10 cellular contexts compared by ENCODE assay signal in the genomic region with DNA sequence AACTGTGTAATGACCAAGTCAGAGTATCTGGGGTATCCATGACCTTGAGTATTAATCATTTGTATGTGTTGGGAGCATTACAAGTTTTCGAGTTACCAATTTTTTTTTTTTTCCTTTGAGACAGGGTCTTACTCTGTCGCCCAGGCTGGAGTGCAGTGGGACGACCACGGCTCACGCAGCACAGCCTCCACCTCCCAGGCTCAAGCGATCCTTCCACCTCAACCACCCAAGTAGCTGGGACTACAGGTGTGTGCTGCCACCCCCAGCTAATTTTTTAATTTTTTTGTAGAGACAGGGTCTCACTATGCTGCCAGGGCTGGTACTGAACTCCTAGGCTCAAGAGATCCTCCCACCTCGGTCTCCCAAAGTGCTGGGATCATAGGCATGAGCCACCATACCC. TPM values are rescaled to one million over a fixed set of nuclear protein-coding genes. Genes with fewer than 3 reads are reported as not detected.
DNase-seq lines count a peak whose midpoint lies in the region; ATAC-seq lines count a peak whose summit lies in the region.
"Had no signal": no experiment of that assay in that cellular context is flagged by ENCODE, and none has a peak within 500 bp of the region (broad histone marks: within the 10 kb centered on the region; RNA-seq: fewer than 3 reads in every experiment).

No MANE protein-coding gene starts in this region.

- POLR2A ChIA-PET in activated CD8-positive, alpha-beta T cell treated with anti-CD3 and anti-CD28 coated beads, Interleukin-2, amount 10 ng/mL, durations not matched to agents 7 days and 5 days (lab: Charles Lee) = interaction anchor here (0.6 to 3.9 kb wide), 8 partner anchors 12 to 275 kb away, joined by 3 to 27 read pairs (median 3); partner anchors contain the start of genes ISCU and SSH1

- H3K27me3 ChIP-seq in HUES64 (ENCODE audit: insufficient read depth, low read length) = no peaks in the 10 kb centered on the region

- H3K36me3 Mint-ChIP-seq in activated CD8-positive, alpha-beta T cell treated with anti-CD3 and anti-CD28 coated beads, Interleukin-2, amount 10 ng/mL, durations not matched to agents 7 days and 5 days (ENCODE audit: low read depth) = peaks cover 64% of the 10 kb centered on the region
- H3K36me3 Mint-ChIP-seq in stimulated activated memory B cell treated with anti-CD40 and anti-IgM and Interleukin-4, amounts not matched to agents 10 μg/mL and 1 μg/mL and 100 μg/mL, for 72 hours = peaks cover 56% of the 10 kb centered on the region

- CTCF ChIA-PET in activated CD8-positive, alpha-beta T cell treated with anti-CD3 and anti-CD28 coated beads, Interleukin-2, amount 10 ng/mL, durations not matched to agents 7 days and 5 days (lab: Charles Lee) = interaction anchor here (0.7 to 2.1 kb wide), 4 partner anchors 20 to 173 kb away, joined by 3 to 9 read pairs (median 4); partner anchors contain the start of gene SSH1

- peaks cover 17% of the 10 kb centered on the region for H3K36me3 ChIP-seq in HUES64 (ENCODE audit: insufficient read depth, low read length)

- peak overlapping the region; percentile 86 for H3K27ac Mint-ChIP-seq in activated CD8-positive, alpha-beta T cell treated with anti-CD3 and anti-CD28 coated beads, Interleukin-2, amount 10 ng/mL, durations not matched to agents 7 days and 5 days
- H3K27ac Mint-ChIP-seq in stimulated activated memory B cell treated with anti-CD40 and anti-IgM and Interleukin-4, amounts not matched to agents 10 μg/mL and 1 μg/mL and 100 μg/mL, for 72 hours = peak overlapping the region; percentile 91

- peaks cover 25% of the 10 kb centered on the region for H3K4me1 ChIP-seq in HUES64 (ENCODE audit: insufficient read depth, low read length)

- no peaks in the 10 kb centered on the region for H3K27me3 Mint-ChIP-seq in activated CD8-positive, alpha-beta T cell treated with anti-CD3 and anti-CD28 coated beads, Interleukin-2, amount 10 ng/mL, durations not matched to agents 7 days and 5 days (ENCODE audit: low read depth)
- no peaks in the 10 kb centered on the region for H3K27me3 Mint-ChIP-seq in stimulated activated memory B cell treated with anti-CD40 and anti-IgM and Interleukin-4, amounts not matched to agents 10 μg/mL and 1 μg/mL and 100 μg/mL, for 72 hours

- H3K4me1 Mint-ChIP-seq in activated CD8-positive, alpha-beta T cell treated with anti-CD3 and anti-CD28 coated beads, Interleukin-2, amount 10 ng/mL, durations not matched to agents 7 days and 5 days (ENCODE audit: low read depth) = peaks cover 72% of the 10 kb centered on the region
- H3K4me1 Mint-ChIP-seq in stimulated activated memory B cell treated with anti-CD40 and anti-IgM and Interleukin-4, amounts not matched to agents 10 μg/mL and 1 μg/mL and 100 μg/mL, for 72 hours = peaks cover 34% of the 10 kb centered on the region

- H3K9me3 ChIP-seq in HUES64 (ENCODE audit: insufficient read depth, low read depth, low read length) = no peaks in the 10 kb centered on the region

- no peaks in the 10 kb centered on the region for H3K9me3 Mint-ChIP-seq in activated CD8-positive, alpha-beta T cell treated with anti-CD3 and anti-CD28 coated beads, Interleukin-2, amount 10 ng/mL, durations not matched to agents 7 days and 5 days (ENCODE audit: insufficient read depth)
- no peaks in the 10 kb centered on the region for H3K9me3 Mint-ChIP-seq in stimulated activated memory B cell treated with anti-CD40 and anti-IgM and Interleukin-4, amounts not matched to agents 10 μg/mL and 1 μg/mL and 100 μg/mL, for 72 hours

- H3K27ac ChIP-seq in HUES64 (ENCODE audit: low read depth, low read length) = peak overlapping the region; percentile 84

- H3K4me3 ChIP-seq in HUES64 (ENCODE audit: low read length) = no peak overlapping the region

- peak overlapping the region; percentile 55; the same call in 1 of the 2 replicates for H3K9ac ChIP-seq in HUES64 (ENCODE audit: low read depth, low read length)

- WGBS in HUES64 = 93% methylated on average over 7 of the region's 7 CpGs

- no peak for DNase-seq in activated CD8-positive, alpha-beta T cell treated with anti-CD3 and anti-CD28 coated beads, Interleukin-2, amount 10 ng/mL, durations not matched to agents 7 days and 5 days
- DNase-seq in glomerular visceral epithelial cell (ENCODE audit: extremely low spot score) (peak; percentile 23), NCI-H2029 treated with DMSO at 0.1 percent for 48 hours (lab: John Stamatoyannopoulos, UW) (no peak)
- DNase-seq in NK-92 treated with Interleukin-12 subunit alpha and Interleukin-12 subunit beta, amount 100 ng/mL, for 24 hours (lab: John Stamatoyannopoulos, UW) = no peak

- H3K4me3 Mint-ChIP-seq in activated CD8-positive, alpha-beta T cell treated with anti-CD3 and anti-CD28 coated beads, Interleukin-2, amount 10 ng/mL, durations not matched to agents 7 days and 5 days = no peak overlapping the region
- H3K4me3 Mint-ChIP-seq in stimulated activated memory B cell treated with anti-CD40 and anti-IgM and Interleukin-4, amounts not matched to agents 10 μg/mL and 1 μg/mL and 100 μg/mL, for 72 hours = no peak overlapping the region

- no peak for ATAC-seq in activated CD8-positive, alpha-beta T cell treated with anti-CD3 and anti-CD28 coated beads, Interleukin-2, amount 10 ng/mL, durations not matched to agents 7 days and 5 days
- no peak for ATAC-seq in stimulated activated memory B cell treated with anti-CD40 and anti-IgM and Interleukin-4, amounts not matched to agents 10 μg/mL and 1 μg/mL and 100 μg/mL, for 72 hours
- ATAC-seq in GM21381 (IDR thresholded peaks at IDR 0.05; ENCODE audit: unreplicated experiment) (no peak), GM19397 (IDR thresholded peaks at IDR 0.05; ENCODE audit: unreplicated experiment) (no peak)

RNA-seq across cellular contexts. Expression of gene SSH1, which starts 19.7 kb away (rescaled TPM):
- polyA plus RNA-seq in HUES64 (2013, experiment 1 of 2) = 9.7 TPM
- polyA plus RNA-seq in HUES64 (2013, experiment 2 of 2) = 11.3 TPM
- total RNA-seq in activated CD8-positive, alpha-beta T cell treated with anti-CD3 and anti-CD28 coated beads, Interleukin-2, amount 10 ng/mL, durations not matched to agents 7 days and 5 days = 10 to 100 TPM; 27.5 to 29.8 TPM

RNA-seq across cellular contexts. Expression of gene DAO, which starts 42.2 kb away (rescaled TPM):
- polyA plus RNA-seq in HUES64 (2013, experiment 1 of 2) = not detected
- polyA plus RNA-seq in HUES64 (2013, experiment 2 of 2) = not detected
- not detected for total RNA-seq in activated CD8-positive, alpha-beta T cell treated with anti-CD3 and anti-CD28 coated beads, Interleukin-2, amount 10 ng/mL, durations not matched to agents 7 days and 5 days
- total RNA-seq: kidney epithelial cell, RPMI7951 had no signal
